Comparison of ENCODE assay signal across 13 cellular contexts in the genomic region with DNA sequence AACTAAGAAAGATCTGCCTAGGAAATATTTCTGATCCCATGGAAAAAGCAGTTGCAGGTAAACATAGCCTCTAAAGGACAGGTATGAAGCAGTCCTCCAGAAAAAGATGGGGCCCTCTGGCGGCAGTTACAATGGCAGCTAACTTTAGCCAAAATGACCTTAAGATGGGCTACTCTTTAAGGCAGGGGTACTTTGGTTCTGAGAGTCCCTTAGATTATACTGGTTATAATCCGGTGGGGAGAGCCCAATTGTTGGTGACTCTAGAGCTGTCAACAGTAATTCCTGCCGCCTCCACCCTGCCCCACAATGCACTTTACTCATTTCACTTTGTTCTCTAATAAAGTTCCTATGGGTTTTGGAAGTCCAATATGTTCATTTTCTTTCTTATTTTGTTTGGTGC.
DNase-seq lines count a peak whose midpoint lies in the region; ATAC-seq and TF ChIP-seq lines count a peak whose summit lies in the region.
"Had no signal": no experiment of that assay in that cellular context is flagged by ENCODE, and none has a peak within 500 bp of the region (broad histone marks: within the 10 kb centered on the region; RNA-seq: fewer than 3 reads in every experiment).

No MANE protein-coding gene starts in this region.

- no peak overlapping the region for H3K27ac Mint-ChIP-seq in progenitor cell of endocrine pancreas
- H3K27ac Mint-ChIP-seq: activated T-helper 1 cell treated with anti-CD3 and anti-CD28 coated beads, Interleukin-12 subunit alpha, Interleukin-12 subunit beta, Interleukin-2, Interleukin-4 antibody, amounts not matched to agents 30 ng/mL and 10 ng/mL and 1 ng/mL, durations not matched to agents 14 hours and 24 hours and 36 hours had no signal

- in situ Hi-C loops in GM13977 (cut with MboI; ENCODE audit: low pct_unique_long_range_greater_than_20kb, low sequenced_read_pairs, unreplicated experiment) = no loop called here

- H3K4me1 Mint-ChIP-seq in progenitor cell of endocrine pancreas (ENCODE audit: low read depth) = peaks cover 2% of the 10 kb centered on the region
- H3K4me1 Mint-ChIP-seq: central memory CD8-positive, alpha-beta T cell had no signal

- DNase-seq in GM13977 (ENCODE audit: low spot score) = no peak
- peak; percentile 8 for DNase-seq in OCI-M1 (lab: John Stamatoyannopoulos, UW)
- DNase-seq in epithelial cell of proximal tubule (ENCODE audit: low read depth) = no peak
- no peak for DNase-seq in progenitor cell of endocrine pancreas (ENCODE audit: low spot score, unreplicated experiment)
- DNase-seq in MG63 = no peak
- DNase-seq in superior temporal gyrus (ENCODE audit: extremely low spot score) = no peak
- DNase-seq: left cardiac atrium; NCI-H1694 treated with DMSO at 0.1 percent for 48 hours; stimulated activated CD4-positive, alpha-beta T cell treated with anti-CD3 and anti-CD28 coated beads, Interleukin-15, amount 100 ng/mL, for 24 hours; WERI-Rb-1 had no signal

- H3K36me3 ChIP-seq in MG63 = no peaks in the 10 kb centered on the region
- H3K36me3 ChIP-seq: WERI-Rb-1 had no signal

- TF ChIP-seq CTCF in GM13977 (IDR thresholded peaks at IDR 0.05; ENCODE audit: extremely low read depth, insufficient read depth, missing control alignments) (peak; percentile 2), epithelial cell of proximal tubule (conservative IDR thresholded peaks at IDR 0.05; ENCODE audit: low read depth, low read length) (peak; percentile 56), progenitor cell of endocrine pancreas (IDR thresholded peaks at IDR 0.05; ENCODE audit: unreplicated experiment) (peak; percentile 65)

- no peaks in the 10 kb centered on the region for H3K9me3 Mint-ChIP-seq in progenitor cell of endocrine pancreas (ENCODE audit: low read depth)
- H3K9me3 Mint-ChIP-seq: activated T-helper 1 cell treated with anti-CD3 and anti-CD28 coated beads, Interleukin-12 subunit alpha, Interleukin-12 subunit beta, Interleukin-2, Interleukin-4 antibody, amounts not matched to agents 30 ng/mL and 10 ng/mL and 1 ng/mL, durations not matched to agents 14 hours and 24 hours and 36 hours had no signal

- no peaks in the 10 kb centered on the region for H3K27me3 ChIP-seq in MG63

- H3K9me3 ChIP-seq in MG63 = no peaks in the 10 kb centered on the region

- no peaks in the 10 kb centered on the region for H3K36me3 Mint-ChIP-seq in progenitor cell of endocrine pancreas (ENCODE audit: insufficient read depth)

- no peak overlapping the region for H3K4me3 Mint-ChIP-seq in progenitor cell of endocrine pancreas (ENCODE audit: low read depth)
- H3K4me3 Mint-ChIP-seq: activated T-helper 1 cell treated with anti-CD3 and anti-CD28 coated beads, Interleukin-12 subunit alpha, Interleukin-12 subunit beta, Interleukin-2, Interleukin-4 antibody, amounts not matched to agents 30 ng/mL and 10 ng/mL and 1 ng/mL, durations not matched to agents 14 hours and 24 hours and 36 hours; central memory CD8-positive, alpha-beta T cell had no signal

- H3K4me3 ChIP-seq in epithelial cell of proximal tubule (ENCODE audit: low read depth, low read length) (no peak overlapping the region), MG63 (no peak overlapping the region)

- H3K27me3 Mint-ChIP-seq in progenitor cell of endocrine pancreas = no peaks in the 10 kb centered on the region
- H3K27me3 Mint-ChIP-seq: central memory CD8-positive, alpha-beta T cell had no signal

- ATAC-seq in GM21381 (IDR thresholded peaks at IDR 0.05; ENCODE audit: unreplicated experiment) = no peak
- ATAC-seq: left cardiac atrium had no signal

Comparison
In these comparisons a context has a peak if more than half of its experiments do, and no peak if none do; other contexts are left out.
1. CTCF ChIP-seq: peak in every context shown above with its lines; median percentile 65 in progenitor cell of endocrine pancreas; 56 in epithelial cell of proximal tubule; 2 in GM13977.